Comparison of ENCODE assay signal across 8 cellular contexts in genomic region chr6:291148-291696, GRCh38. TPM values are rescaled to one million over a fixed set of nuclear protein-coding genes. Genes with fewer than 3 reads are reported as not detected.
A peak's percentile ranks its signal among the peaks of the same experiment; 100 is the strongest.
DNase-seq lines count a peak whose midpoint lies in the region; ATAC-seq and TF ChIP-seq lines count a peak whose summit lies in the region.

No MANE protein-coding gene starts in this region.

- no peaks in the 10 kb centered on the region for H3K27me3 ChIP-seq in MM.1S (replicated peaks; ENCODE audit: insufficient read depth, low read length)

- H2AFZ ChIP-seq in MM.1S (ENCODE audit: low read length): peak overlapping the region; percentile 58

- peak overlapping the region; percentile 76 to 81 for H3K4me3 Mint-ChIP-seq in effector memory CD8-positive, alpha-beta T cell
- H3K4me3 Mint-ChIP-seq in neural crest cell: peak overlapping the region; percentile 84

- H3K9me2 ChIP-seq in MM.1S (replicated peaks; ENCODE audit: insufficient read depth, low read length): no peaks in the 10 kb centered on the region

- no peak for ATAC-seq in effector memory CD8-positive, alpha-beta T cell (replicated peaks)
- ATAC-seq in GM21423 (IDR thresholded peaks at IDR 0.05; ENCODE audit: unreplicated experiment): no peak

- no peak for TF ChIP-seq CTCF in MM.1S (IDR thresholded peaks at IDR 0.05; ENCODE audit: low read length)
- TF ChIP-seq CTCF in neural crest cell (conservative IDR thresholded peaks at IDR 0.05): no peak

- H3F3A ChIP-seq in MM.1S (ENCODE audit: insufficient read depth, low read length): peaks cover 44% of the 10 kb centered on the region

- H3K27me3 Mint-ChIP-seq in effector memory CD8-positive, alpha-beta T cell: no peaks in the 10 kb centered on the region
- peaks cover 15% of the 10 kb centered on the region for H3K27me3 Mint-ChIP-seq in neural crest cell (ENCODE audit: low read depth)

- peak overlapping the region; percentile 95 for H3K4me2 ChIP-seq in MM.1S (ENCODE audit: low read depth, low read length)

- peak overlapping the region; percentile 95 to 96 for H3K27ac Mint-ChIP-seq in effector memory CD8-positive, alpha-beta T cell
- no peak overlapping the region for H3K27ac Mint-ChIP-seq in neural crest cell (ENCODE audit: unreplicated experiment)

- no peaks in the 10 kb centered on the region for H3K9me3 Mint-ChIP-seq in effector memory CD8-positive, alpha-beta T cell
- H3K9me3 Mint-ChIP-seq in neural crest cell: no peaks in the 10 kb centered on the region

- no peaks in the 10 kb centered on the region for H3K9me3 ChIP-seq in MM.1S (replicated peaks; ENCODE audit: insufficient read depth, low read length)

- H3K4me1 ChIP-seq in MM.1S (ENCODE audit: low read length): peaks cover 38% of the 10 kb centered on the region

- H3K79me2 ChIP-seq in MM.1S (ENCODE audit: low read length): peaks cover 43% of the 10 kb centered on the region

- DNase-seq in COLO829 (ENCODE audit: low spot score) (peak; percentile 31), MM.1S (peak; percentile 55), neural crest cell (ENCODE audit: low read depth, low spot score) (no peak), NCI-H446 (lab: John Stamatoyannopoulos, UW) (no peak), HuH-7 (ENCODE audit: low spot score) (no peak)
- no peak for DNase-seq in effector memory CD8-positive, alpha-beta T cell
- DNase-seq in activated effector memory CD4-positive, alpha-beta T cell treated with Interleukin-2 at 50 U/mL for 16 hours: no peak

- no peaks in the 10 kb centered on the region for H3K36me3 ChIP-seq in MM.1S (replicated peaks; ENCODE audit: insufficient read depth, low read length)

- H3K27ac ChIP-seq in MM.1S (ENCODE audit: low read length): peak overlapping the region; percentile 89

- no peaks in the 10 kb centered on the region for H4K20me1 ChIP-seq in MM.1S (ENCODE audit: insufficient read depth, low read length)

- H3K9ac ChIP-seq in MM.1S (ENCODE audit: low read length): peak overlapping the region; percentile 91

- H3K4me1 Mint-ChIP-seq in effector memory CD8-positive, alpha-beta T cell (ENCODE audit: low read depth in 2 of 2): peaks cover 29 to 32% of the 10 kb centered on the region in 2 donors
- peaks cover 17% of the 10 kb centered on the region for H3K4me1 Mint-ChIP-seq in neural crest cell

- peaks cover 28% of the 10 kb centered on the region for H3K36me3 Mint-ChIP-seq in effector memory CD8-positive, alpha-beta T cell (ENCODE audit: insufficient read depth)
- H3K36me3 Mint-ChIP-seq in neural crest cell (ENCODE audit: low read depth): no peaks in the 10 kb centered on the region

- H3K4me3 ChIP-seq in MM.1S (ENCODE audit: low read length): peak overlapping the region; percentile 77

RNA-seq across cellular contexts. Expression of gene DUSP22, which starts 1.1 kb away (rescaled TPM):
- 35.1 and 41.7 TPM in 2 replicates for total RNA-seq in neural crest cell

Comparison
In these comparisons a context has a peak if more than half of its experiments do, and no peak if none do; other contexts are left out.
1. DNase-seq: peak in COLO829 (single experiment) and MM.1S (single experiment); none in effector memory CD8-positive, alpha-beta T cell (0 of 3), neural crest cell (single experiment), activated effector memory CD4-positive, alpha-beta T cell treated with Interleukin-2 at 50 U/mL for 16 hours (single experiment), NCI-H446 (0 of 2) and HuH-7 (single experiment).